ENCODE assay signal across 21 cellular contexts in the genomic region with DNA sequence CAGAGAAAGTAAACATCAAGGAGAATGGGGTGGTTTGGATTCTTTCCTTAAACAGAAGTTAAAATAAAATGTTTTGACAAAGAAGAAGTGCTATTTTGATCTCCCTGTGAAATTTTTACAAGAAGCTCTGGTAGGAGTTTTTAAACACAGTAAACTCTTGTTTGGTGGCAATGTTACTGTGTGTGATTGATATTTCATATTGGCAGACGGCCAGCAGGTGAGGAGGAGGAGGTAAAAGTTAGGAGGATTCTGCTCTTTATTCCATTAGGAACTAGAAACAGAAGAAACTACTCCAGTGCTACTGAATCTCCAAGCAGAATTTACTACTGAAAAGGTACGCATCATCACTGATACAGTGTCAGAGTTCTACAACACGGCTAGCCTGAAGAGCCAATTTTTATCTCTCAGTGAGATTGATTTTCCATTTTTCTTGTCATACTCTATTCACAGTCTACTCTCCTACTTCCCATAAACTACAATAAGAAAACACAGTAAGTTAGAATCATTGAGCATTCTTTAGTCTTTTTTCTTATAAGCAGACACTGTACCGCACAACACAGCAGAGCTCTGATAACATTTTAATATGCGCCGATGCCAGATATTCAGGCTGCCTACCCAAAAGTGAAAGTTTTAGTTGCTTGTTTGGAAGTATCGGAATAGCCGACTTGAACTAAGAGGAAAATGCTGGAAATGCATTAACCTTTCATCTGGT. TPM values are rescaled to one million over a fixed set of nuclear protein-coding genes. Genes with fewer than 3 reads are reported as not detected.
A peak's percentile ranks its signal among the peaks of the same experiment; 100 is the strongest.
DNase-seq lines count a peak whose midpoint lies in the region; ATAC-seq and TF ChIP-seq lines count a peak whose summit lies in the region.
"Had no signal": no experiment of that assay in that cellular context is flagged by ENCODE, and none has a peak within 500 bp of the region (broad histone marks: within the 10 kb centered on the region; RNA-seq: fewer than 3 reads in every experiment).

No MANE protein-coding gene starts in this region.

- no peaks in the 10 kb centered on the region for H3K36me3 Mint-ChIP-seq in mesothelial cell of epicardium
- H3K36me3 Mint-ChIP-seq: CD14-positive monocyte had no signal

- H3K4me3 Mint-ChIP-seq in mesothelial cell of epicardium = no peak overlapping the region
- H3K4me3 Mint-ChIP-seq: CD14-positive monocyte had no signal

- CTCF ChIA-PET in HEK293 (lab: Yijun Ruan, JAX) = interaction anchor here (0.7 kb wide), 1 partner anchor 109 kb away, joined by 5 read pairs; no protein-coding TSS in a partner anchor

- ATAC-seq in GM21717 (IDR thresholded peaks at IDR 0.05; ENCODE audit: unreplicated experiment) = no peak

- H3K27ac ChIP-seq in HEK293 (ENCODE audit: extremely low read depth, low read depth, low read length) = no peak overlapping the region
- H3K27ac ChIP-seq: HL-60 had no signal

- no peaks in the 10 kb centered on the region for H3K9me3 Mint-ChIP-seq in mesothelial cell of epicardium

- DNase-seq in NCI-H69 (lab: John Stamatoyannopoulos, UW) = peak; percentile 6
- no peak for DNase-seq in fibroblast of the aortic adventitia (ENCODE audit: low read depth)
- no peak for DNase-seq in mesothelial cell of epicardium (ENCODE audit: low spot score in 2 of 2, unreplicated experiment in 2 of 2)
- no peak for DNase-seq in hepatic stellate cell (ENCODE audit: low spot score)
- DNase-seq in foreskin melanocyte = no peak
- no peak for DNase-seq in stimulated activated CD4-positive, alpha-beta T cell treated with anti-CD3 and anti-CD28 coated beads, Interleukin-4, amount 100 ng/mL, for 1 hour
- DNase-seq: ACHN, AML-193, EL, MV-4-11, NCI-H1417, NCI-H2029, NCI-H2227 treated with DMSO at 0.1 percent for 48 hours, NCI-H524, RPMI8226, SIG-M5 had no signal

- peaks cover 13% of the 10 kb centered on the region for H3K4me1 Mint-ChIP-seq in mesothelial cell of epicardium

- TF ChIP-seq CTCF in HEK293 (tag by site-specific recombination; IDR thresholded peaks at IDR 0.05) (no peak), fibroblast of the aortic adventitia (IDR thresholded peaks at IDR 0.05; ENCODE audit: insufficient read depth, low read length) (no peak), mesothelial cell of epicardium (IDR thresholded peaks at IDR 0.05; ENCODE audit: unreplicated experiment) (no peak)

- no peaks in the 10 kb centered on the region for H3K27me3 Mint-ChIP-seq in mesothelial cell of epicardium (ENCODE audit: low read depth)

- no peaks in the 10 kb centered on the region for H3K9me3 ChIP-seq in HEK293 (ENCODE audit: control insufficient read depth, insufficient read depth, low read depth, low read length)
- H3K9me3 ChIP-seq: HAP-1 had no signal

- POLR2A ChIA-PET in HEK293 (lab: Yijun Ruan, JAX) = no interaction called here

- H3K4me3 ChIP-seq in HEK293 (ENCODE audit: low read depth, low read length) (no peak overlapping the region), fibroblast of the aortic adventitia (ENCODE audit: low read depth, low read length) (peak overlapping the region; percentile 14)
- H3K4me3 ChIP-seq: HAP-1 had no signal

- no peaks in the 10 kb centered on the region for H3K36me3 ChIP-seq in HEK293 (ENCODE audit: control insufficient read depth in 2 of 2, insufficient read depth in 1 of 2, low read length in 2 of 2)
- H3K36me3 ChIP-seq: HAP-1 had no signal

- no peaks in the 10 kb centered on the region for H3K4me1 ChIP-seq in HEK293 (ENCODE audit: control insufficient read depth, insufficient read depth, low read length)
- H3K4me1 ChIP-seq: HAP-1 had no signal

- H3K27ac Mint-ChIP-seq in mesothelial cell of epicardium = peak overlapping the region; percentile 84
- H3K27ac Mint-ChIP-seq: CD14-positive monocyte had no signal

TF ChIP-seq in HEK293, 187 proteins besides CTCF, POLR2A, EP300 and RAD21:
- TF ChIP-seq ZBTB20 (tag by site-specific recombination; IDR thresholded peaks at IDR 0.05) = no peak
- TF ChIP-seq ZBTB17 (tag by site-specific recombination; IDR thresholded peaks at IDR 0.05) = 0 out of 2 replicates have a peak, but pooled peaks have one; percentile 14

RNA-seq across cellular contexts. Expression of a gene that starts 21.2 kb away (rescaled TPM):
- total RNA-seq in fibroblast of the aortic adventitia (ENCODE audit: low replicate concordance) (29.2 and 136 TPM in 2 replicates), mesothelial cell of epicardium (280 to 284 TPM (median 282 TPM) in 3 replicates)
